In the genomic region with DNA sequence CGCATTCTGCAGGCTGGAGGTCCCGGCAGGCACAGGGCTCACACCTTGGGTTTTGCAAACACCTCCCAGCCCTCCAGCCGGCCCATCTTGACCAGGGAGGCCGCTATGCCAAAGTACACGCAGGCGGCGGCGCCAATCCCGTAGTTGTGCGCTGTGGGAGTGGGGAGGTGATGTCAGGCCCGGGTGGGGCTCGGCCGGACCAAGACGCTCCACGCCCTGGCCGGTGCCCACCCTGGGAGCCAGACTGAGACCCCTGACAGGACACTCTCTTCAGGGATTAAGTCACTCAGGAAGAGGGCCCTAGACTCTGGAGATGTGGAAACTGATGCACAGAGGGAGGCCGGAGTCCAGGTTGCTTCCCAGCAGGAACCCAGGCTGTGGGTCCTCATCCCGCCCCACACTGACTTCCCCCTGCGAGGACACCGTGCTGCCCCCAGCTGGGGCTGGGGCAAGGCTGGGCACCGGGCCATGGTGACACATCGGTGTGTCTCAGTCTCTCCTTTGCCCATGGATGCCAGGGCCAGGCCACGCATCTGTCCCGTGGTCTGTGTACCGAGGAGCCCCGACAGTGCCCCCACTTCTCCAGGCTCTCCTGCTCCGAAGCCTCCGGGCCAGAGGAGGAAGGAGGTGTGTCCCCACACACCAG, we compare ENCODE assay signal across 36 cellular contexts. TPM values are rescaled to one million over a fixed set of nuclear protein-coding genes. Genes with fewer than 3 reads are reported as not detected.
DNase-seq lines count a peak whose midpoint lies in the region; ATAC-seq and TF ChIP-seq lines count a peak whose summit lies in the region.
"Had no signal": no experiment of that assay in that cellular context is flagged by ENCODE, and none has a peak within 500 bp of the region (broad histone marks: within the 10 kb centered on the region; RNA-seq: fewer than 3 reads in every experiment).

No MANE protein-coding gene starts in this region.

- 95% methylated on average over 28 of the region's 28 CpGs for WGBS in thymus

- ATAC-seq in HG03469 (IDR thresholded peaks at IDR 0.05; ENCODE audit: unreplicated experiment): no peak
- no peak for ATAC-seq in HG03520 (IDR thresholded peaks at IDR 0.05; ENCODE audit: unreplicated experiment)
- ATAC-seq: A549; left colon; stimulated activated naive CD8-positive, alpha-beta T cell treated with anti-CD3 and anti-CD28 coated beads, Interleukin-15, amount 100 ng/mL, for 72 hours; T-cell had no signal

- no peak for TF ChIP-seq CTCF in cardiac muscle cell (IDR thresholded peaks at IDR 0.05; ENCODE audit: low read depth, low read length)
- no peak for TF ChIP-seq CTCF in left ventricle myocardium inferior (IDR thresholded peaks at IDR 0.05; ENCODE audit: borderline replicate concordance)

- intact Hi-C loops in cardiac septum (cut with DNase I): loop anchor here (5.0 kb wide), 1 partner anchor 68 kb away; no protein-coding TSS in a partner anchor
- intact Hi-C loops in left ventricle myocardium inferior (cut with micrococcal nuclease): no loop called here

- no peak for DNase-seq in cardiac muscle cell (ENCODE audit: low read depth in 1 of 2, low spot score in 1 of 2)
- no peak for DNase-seq in cardiac septum (ENCODE audit: low spot score)
- no peak for DNase-seq in left ventricle myocardium inferior
- DNase-seq: activated CD4-positive, alpha-beta T cell treated with anti-CD3 and anti-CD28 coated beads for 48 hours; activated CD8-positive, alpha-beta memory T cell treated with anti-CD3 and anti-CD28 coated beads for 24 hours; activated naive CD4-positive, alpha-beta T cell treated with anti-CD3 and anti-CD28 coated beads, Interleukin-2, amount 50 U/mL, for 16 hours; activated T-cell treated with anti-CD3 and anti-CD28 coated beads for 4 hours; amniotic stem cell; brain microvascular endothelial cell; CD4-positive, alpha-beta T cell; hypothalamus; KG1; left colon; MG63; NCI-H1105; NCI-H187; NCI-H446 treated with DMSO at 0.1 percent for 48 hours; NCI-H82; Peyer's patch; stimulated activated CD8-positive, alpha-beta memory T cell treated with anti-CD3 and anti-CD28 coated beads, Interleukin-4, amount 100 ng/mL, for 48 hours; stimulated activated naive CD8-positive, alpha-beta T cell treated with anti-CD3 and anti-CD28 coated beads, Interleukin-15, amount 100 ng/mL, for 72 hours; T-cell; tibial artery; WERI-Rb-1 had no signal

- H3K27ac ChIP-seq in cardiac muscle cell: peak overlapping the region; percentile 86
- peak overlapping the region; percentile 77 for H3K27ac ChIP-seq in left ventricle myocardium inferior (replicated peaks)
- H3K27ac ChIP-seq in thymus (ENCODE audit: low read depth): peak overlapping the region; percentile 47
- H3K27ac ChIP-seq: A549, brain microvascular endothelial cell, parathyroid adenoma, Peyer's patch, vagina, WERI-Rb-1 had no signal

- H3K4me3 ChIP-seq in cardiac muscle cell (no peak overlapping the region), left ventricle myocardium inferior (peak overlapping the region; percentile 25), thymus (ENCODE audit: low read length) (no peak overlapping the region)
- H3K4me3 ChIP-seq: A549, MG63, Peyer's patch, SJCRH30, tibial artery, vagina had no signal

- H3K36me3 ChIP-seq in cardiac muscle cell (peaks cover 10% of the 10 kb centered on the region), left ventricle myocardium inferior (peaks cover 28% of the 10 kb centered on the region), thymus (ENCODE audit: control insufficient read depth, insufficient read depth) (peaks cover 33% of the 10 kb centered on the region)
- H3K36me3 ChIP-seq: MG63 had no signal

- H3K9me3 ChIP-seq in cardiac muscle cell (ENCODE audit: low read depth): no peaks in the 10 kb centered on the region
- no peaks in the 10 kb centered on the region for H3K9me3 ChIP-seq in left ventricle myocardium inferior (replicated peaks)
- H3K9me3 ChIP-seq in thymus (ENCODE audit: control insufficient read depth): no peaks in the 10 kb centered on the region
- H3K9me3 ChIP-seq: A549, MG63, Peyer's patch, SJCRH30, tibial artery, vagina had no signal

- H3K4me1 ChIP-seq in cardiac muscle cell (ENCODE audit: low read depth): peaks cover 27% of the 10 kb centered on the region
- peaks cover 44% of the 10 kb centered on the region for H3K4me1 ChIP-seq in left ventricle myocardium inferior
- H3K4me1 ChIP-seq in thymus (ENCODE audit: control insufficient read depth, insufficient read depth, low read length): no peaks in the 10 kb centered on the region
- H3K4me1 ChIP-seq: parathyroid adenoma had no signal

- H3K27me3 ChIP-seq in cardiac muscle cell: no peaks in the 10 kb centered on the region
- H3K27me3 ChIP-seq in left ventricle myocardium inferior (ENCODE audit: low read depth): peaks cover 22% of the 10 kb centered on the region
- no peaks in the 10 kb centered on the region for H3K27me3 ChIP-seq in thymus (ENCODE audit: control insufficient read depth, insufficient read depth)
- H3K27me3 ChIP-seq: brain microvascular endothelial cell, MG63, Peyer's patch, SJCRH30, vagina had no signal

RNA-seq across cellular contexts. Expression of gene NDUFA11, which starts 8.8 kb away (rescaled TPM):
- total RNA-seq in cardiac muscle cell (295 and 485 TPM in 2 replicates), cardiac septum (414 TPM), left ventricle myocardium inferior (590 TPM)
- polyA plus RNA-seq in cardiac muscle cell (738 and 760 TPM in 2 replicates), thymus (292 TPM)

RNA-seq across cellular contexts. Expression of gene VMAC, which starts 9.8 kb away (rescaled TPM):
- 13.0 and 23.1 TPM in 2 replicates for total RNA-seq in cardiac muscle cell
- 3.9 and 6.2 TPM in 2 replicates for polyA plus RNA-seq in cardiac muscle cell
- total RNA-seq in cardiac septum: 2.4 TPM
- total RNA-seq in left ventricle myocardium inferior: 2.5 TPM
- polyA plus RNA-seq in thymus: 10.8 TPM

RNA-seq across cellular contexts. Expression of gene CAPS, which starts 19.2 kb away (rescaled TPM):
- total RNA-seq in cardiac muscle cell (14.4 and 23.6 TPM in 2 replicates), cardiac septum (2.7 TPM), left ventricle myocardium inferior (6.1 TPM)
- polyA plus RNA-seq in cardiac muscle cell (14.1 and 17.7 TPM in 2 replicates), thymus (70.4 TPM)

RNA-seq across cellular contexts. Expression of gene FUT5, which starts 24.5 kb away (rescaled TPM):
- total RNA-seq in cardiac muscle cell: 1.5 TPM in 1 of 2 replicates, not detected in the other
- polyA plus RNA-seq in cardiac muscle cell: 8.9 TPM in 1 of 2 replicates, not detected in the other
- total RNA-seq in cardiac septum: not detected
- total RNA-seq in left ventricle myocardium inferior: not detected
- not detected for polyA plus RNA-seq in thymus
- total RNA-seq: activated T-helper 2 cell treated with anti-CD3 and anti-CD28 coated beads, Interferon-gamma antibody, Interleukin-2, Interleukin-4, amounts not matched to agents 10 μg/mL and 5 μg/mL and 100 μg/mL, durations not matched to agents 14 hours and 24 hours and 36 hours; Daoy; endothelial cell of umbilical vein; H4; left colon; neural crest cell; Peyer's patch; vagina had no signal
- polyA plus RNA-seq: endothelial cell of umbilical vein had no signal

RNA-seq across cellular contexts. Expression of gene FUT3, which starts 43.6 kb away (rescaled TPM):
- total RNA-seq in cardiac muscle cell (0.14 and 3.8 TPM in 2 replicates), cardiac septum (not detected), left ventricle myocardium inferior (not detected)
- polyA plus RNA-seq in cardiac muscle cell (0.92 TPM in 1 of 2 replicates, not detected in the other), thymus (2.9 TPM)
- total RNA-seq: activated T-helper 2 cell treated with anti-CD3 and anti-CD28 coated beads, Interferon-gamma antibody, Interleukin-2, Interleukin-4, amounts not matched to agents 10 μg/mL and 5 μg/mL and 100 μg/mL, durations not matched to agents 14 hours and 24 hours and 36 hours; Daoy; endothelial cell of umbilical vein; H4; neural crest cell had no signal
- polyA plus RNA-seq: endothelial cell of umbilical vein had no signal
